Comparison of ENCODE assay signal across 16 cellular contexts in genomic region chr13:98585398-98585754, GRCh38. TPM values are rescaled to one million over a fixed set of nuclear protein-coding genes. Genes with fewer than 3 reads are reported as not detected.
DNase-seq lines count a peak whose midpoint lies in the region; ATAC-seq, FAIRE-seq and TF ChIP-seq lines count a peak whose summit lies in the region.
"Had no signal": no experiment of that assay in that cellular context is flagged by ENCODE, and none has a peak within 500 bp of the region (broad histone marks: within the 10 kb centered on the region; RNA-seq: fewer than 3 reads in every experiment).

No MANE protein-coding gene starts in this region.

- TF ChIP-seq CTCF in brain (conservative IDR thresholded peaks at IDR 0.05), result no peak
- TF ChIP-seq CTCF in keratinocyte (optimal IDR thresholded peaks at IDR 0.05 in 1 of 3, IDR thresholded peaks at IDR 0.05 in 1 of 3, conservative IDR thresholded peaks at IDR 0.05 in 1 of 3; ENCODE audit: extremely low read depth in 1 of 3, insufficient read depth in 2 of 3, low read length in 3 of 3), result no peak
- TF ChIP-seq CTCF in thyroid gland (IDR thresholded peaks at IDR 0.05), result no peak
- no peak for TF ChIP-seq CTCF in osteocyte (IDR thresholded peaks at IDR 0.05)

- ATAC-seq in stimulated activated memory B cell treated with anti-CD40 and anti-IgM and Interleukin-4, amounts not matched to agents 10 μg/mL and 1 μg/mL and 100 μg/mL, for 72 hours, result no peak

- no peak for FAIRE-seq in keratinocyte (lab: Jason Lieb, UNC)

- H3K9me3 Mint-ChIP-seq in brain (peaks cover 6 to 13% (median 8%) of the 10 kb centered on the region in 5 experiments), osteocyte (ENCODE audit: unreplicated experiment) (peaks cover 8% of the 10 kb centered on the region)
- peaks cover 5% of the 10 kb centered on the region for H3K9me3 Mint-ChIP-seq in stimulated activated memory B cell treated with anti-CD40 and anti-IgM and Interleukin-4, amounts not matched to agents 10 μg/mL and 1 μg/mL and 100 μg/mL, for 72 hours

- dilution Hi-C loops in keratinocyte (cut with MboI; ENCODE audit: extremely low pct_ligation_motif_present, low sequenced_read_pairs), result no loop called here

- H3K9me1 ChIP-seq in keratinocyte (ENCODE audit: control insufficient read depth, extremely low read depth, insufficient read depth, low read length), result no peaks in the 10 kb centered on the region

- peaks cover 2% of the 10 kb centered on the region for H3K27me3 Mint-ChIP-seq in brain
- H3K27me3 Mint-ChIP-seq in stimulated activated memory B cell treated with anti-CD40 and anti-IgM and Interleukin-4, amounts not matched to agents 10 μg/mL and 1 μg/mL and 100 μg/mL, for 72 hours, result no peaks in the 10 kb centered on the region
- H3K27me3 Mint-ChIP-seq in osteocyte (ENCODE audit: unreplicated experiment), result no peaks in the 10 kb centered on the region
- H3K27me3 Mint-ChIP-seq: CD8-positive, alpha-beta memory T cell had no signal

- intact Hi-C loops in thyroid gland (cut with DNase I), result loop anchor here (10.0 kb wide), 1 partner anchor 69 kb away; no protein-coding TSS in a partner anchor

- H3K9ac ChIP-seq in keratinocyte (ENCODE audit: control insufficient read depth, extremely low read depth, insufficient read depth, low read length), result no peak overlapping the region
- H3K9ac ChIP-seq: BLaER1 had no signal

- peak overlapping the region in 4 of 5 experiments; percentile 32 to 95 (median 58) for H3K27ac Mint-ChIP-seq in brain
- no peak overlapping the region for H3K27ac Mint-ChIP-seq in stimulated activated memory B cell treated with anti-CD40 and anti-IgM and Interleukin-4, amounts not matched to agents 10 μg/mL and 1 μg/mL and 100 μg/mL, for 72 hours
- H3K27ac Mint-ChIP-seq in osteocyte (ENCODE audit: unreplicated experiment), result no peak overlapping the region
- H3K27ac Mint-ChIP-seq: CD8-positive, alpha-beta memory T cell had no signal

- no peaks in the 10 kb centered on the region for H3K79me2 ChIP-seq in keratinocyte (ENCODE audit: control insufficient read depth, insufficient read depth, low read length)

- H3K4me2 ChIP-seq in keratinocyte (ENCODE audit: control insufficient read depth, extremely low read depth, insufficient read depth, low read depth, low read length), result peak overlapping the region; percentile 31
- H3K4me2 ChIP-seq: BLaER1 had no signal

- H3K27me3 ChIP-seq in keratinocyte (ENCODE audit: control insufficient read depth, extremely low read depth, insufficient read depth, low read length) (no peaks in the 10 kb centered on the region), thyroid gland (no peaks in the 10 kb centered on the region)
- H3K27me3 ChIP-seq: BLaER1 had no signal

- TF ChIP-seq POLR2A in thyroid gland (IDR thresholded peaks at IDR 0.05), result no peak

- H3K36me3 ChIP-seq in keratinocyte (ENCODE audit: control insufficient read depth in 2 of 2, extremely low read depth in 1 of 2, insufficient read depth in 2 of 2, low read length in 2 of 2) (no peaks in the 10 kb centered on the region), thyroid gland (no peaks in the 10 kb centered on the region)
- H3K36me3 ChIP-seq: BLaER1 had no signal

- H3K9me3 ChIP-seq in keratinocyte (ENCODE audit: control insufficient read depth, low read depth, low read length) (no peaks in the 10 kb centered on the region), thyroid gland (no peaks in the 10 kb centered on the region)

- peaks cover 42% of the 10 kb centered on the region for H3K4me1 ChIP-seq in keratinocyte (ENCODE audit: control insufficient read depth, extremely low read depth, insufficient read depth, low read length)
- H3K4me1 ChIP-seq in thyroid gland, result peaks cover 21 to 28% of the 10 kb centered on the region in 2 donors
- H3K4me1 ChIP-seq: BLaER1 had no signal

- peaks cover 4% of the 10 kb centered on the region for H3K36me3 Mint-ChIP-seq in brain
- peaks cover 6% of the 10 kb centered on the region for H3K36me3 Mint-ChIP-seq in stimulated activated memory B cell treated with anti-CD40 and anti-IgM and Interleukin-4, amounts not matched to agents 10 μg/mL and 1 μg/mL and 100 μg/mL, for 72 hours
- no peaks in the 10 kb centered on the region for H3K36me3 Mint-ChIP-seq in osteocyte (ENCODE audit: unreplicated experiment)
- H3K36me3 Mint-ChIP-seq: CD8-positive, alpha-beta memory T cell had no signal

- H3K27ac ChIP-seq in keratinocyte (ENCODE audit: control insufficient read depth, insufficient read depth, low read length) (peak overlapping the region; percentile 55), thyroid gland (peak overlapping the region in 2 of 3 donors; percentile 58 to 69)
- H3K27ac ChIP-seq: BLaER1 had no signal

- H3K4me3 ChIP-seq in keratinocyte (ENCODE audit: control insufficient read depth in 2 of 3, extremely low read depth in 1 of 3, insufficient read depth in 2 of 3, low read depth in 1 of 3, low read length in 3 of 3) (no peak overlapping the region), thyroid gland (replicated peaks in 1 of 3) (no peak overlapping the region)
- H3K4me3 ChIP-seq: BLaER1 had no signal

- DNase-seq in NCI-H69 (lab: John Stamatoyannopoulos, UW) (peak; percentile 32), keratinocyte (ENCODE audit: low read depth, low spot score) (no peak), thyroid gland (no peak), globus pallidus (ENCODE audit: low spot score) (no peak), osteocyte (ENCODE audit: extremely low spot score, unreplicated experiment) (no peak), AG08396 (ENCODE audit: low spot score) (no peak)
- DNase-seq: CD8-positive, alpha-beta memory T cell; H7; Kasumi-1; MV-4-11; NCI-H1417 treated with DMSO at 0.1 percent for 48 hours; NCI-H2029 treated with DMSO at 0.1 percent for 48 hours; NCI-H524 treated with DMSO at 0.1 percent for 48 hours had no signal

- peak overlapping the region; percentile 38 for H2AFZ ChIP-seq in keratinocyte (ENCODE audit: control insufficient read depth, low read length)

- H4K20me1 ChIP-seq in keratinocyte (ENCODE audit: control insufficient read depth, extremely low read depth, insufficient read depth, low read length), result no peaks in the 10 kb centered on the region
- H4K20me1 ChIP-seq: BLaER1 had no signal

- H3K4me3 Mint-ChIP-seq in brain (peak overlapping the region in 1 of 5 experiments; percentile 28), osteocyte (ENCODE audit: unreplicated experiment) (no peak overlapping the region)
- no peak overlapping the region for H3K4me3 Mint-ChIP-seq in stimulated activated memory B cell treated with anti-CD40 and anti-IgM and Interleukin-4, amounts not matched to agents 10 μg/mL and 1 μg/mL and 100 μg/mL, for 72 hours
- H3K4me3 Mint-ChIP-seq: CD8-positive, alpha-beta memory T cell had no signal

- WGBS in thyroid gland, 2 donors, result 39 to 64% methylated on average over 5 of the region's 5 CpGs

- peaks cover 58% of the 10 kb centered on the region for H3K4me1 Mint-ChIP-seq in brain
- no peaks in the 10 kb centered on the region for H3K4me1 Mint-ChIP-seq in stimulated activated memory B cell treated with anti-CD40 and anti-IgM and Interleukin-4, amounts not matched to agents 10 μg/mL and 1 μg/mL and 100 μg/mL, for 72 hours
- H3K4me1 Mint-ChIP-seq in osteocyte (ENCODE audit: unreplicated experiment), result peaks cover 30% of the 10 kb centered on the region
- H3K4me1 Mint-ChIP-seq: CD8-positive, alpha-beta memory T cell had no signal

RNA-seq across cellular contexts. Expression of gene STK24, which starts 8.5 kb away (rescaled TPM):
- polyA plus RNA-seq in brain (ENCODE audit: insufficient read depth, low read depth, low replicate concordance) (119 TPM), keratinocyte (39.4 to 119 TPM (median 81.6 TPM) in 3 replicates)
- polyA plus RNA-seq in keratinocyte (2011; ENCODE audit: low read depth), result 640 TPM
- polyA plus RNA-seq in keratinocyte (2011; cell fraction: cytosol; rRNA removed), result 89.3 and 151 TPM in 2 replicates
- polyA plus RNA-seq in keratinocyte (2011; cell fraction: nucleus; rRNA removed), result 67.3 and 81.6 TPM in 2 replicates
- 113 and 203 TPM in 2 replicates for polyA plus RNA-seq in keratinocyte (2012; ENCODE audit: low replicate concordance)
- 32.9 to 61.3 TPM (median 61.3 TPM) in 3 replicates for polyA minus RNA-seq in keratinocyte
- polyA minus RNA-seq in keratinocyte (2011; cell fraction: cytosol; rRNA and poly(A)+ RNA removed), result 32.8 TPM
- polyA minus RNA-seq in keratinocyte (2011; cell fraction: nucleus; rRNA and poly(A)+ RNA removed), result 22.1 and 45.6 TPM in 2 replicates
- total RNA-seq in thyroid gland (100 to 1,000 TPM in 1 of 4 donors, 10 to 100 TPM in 3; 74.5 to 102 (median 90.7) TPM), osteocyte (139 and 142 TPM in 2 replicates)

Comparison
In these comparisons a context has a peak if more than half of its experiments do, and no peak if none do; other contexts are left out.
1. H3K27ac Mint-ChIP-seq: peak in brain (4 of 5); none in stimulated activated memory B cell treated with anti-CD40 and anti-IgM and Interleukin-4, amounts not matched to agents 10 μg/mL and 1 μg/mL and 100 μg/mL, for 72 hours (single experiment) and osteocyte (single experiment).